Comparison of ENCODE assay signal across 17 cellular contexts in the genomic region with DNA sequence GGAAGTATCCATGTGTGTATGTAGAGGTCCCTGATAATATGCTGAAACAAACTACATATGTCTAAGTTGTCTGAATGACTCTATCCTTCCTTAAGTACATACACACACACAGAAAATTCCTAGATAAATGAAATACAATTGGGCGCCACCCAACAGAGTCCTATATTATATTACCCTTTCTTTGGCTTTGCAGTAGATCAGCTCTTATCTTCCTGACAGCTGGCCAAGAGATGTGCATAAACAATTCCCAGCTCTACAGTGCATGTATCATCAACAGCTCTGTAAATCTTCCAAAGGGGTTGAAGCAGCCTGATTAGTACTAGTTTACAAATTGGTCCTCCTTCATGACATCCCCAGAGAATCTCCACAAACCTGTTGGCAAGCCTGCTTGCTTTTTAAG. TPM values are rescaled to one million over a fixed set of nuclear protein-coding genes. Genes with fewer than 3 reads are reported as not detected.
A peak's percentile ranks its signal among the peaks of the same experiment; 100 is the strongest.
DNase-seq lines count a peak whose midpoint lies in the region; ATAC-seq and TF ChIP-seq lines count a peak whose summit lies in the region.
"Had no signal": no experiment of that assay in that cellular context is flagged by ENCODE, and none has a peak within 500 bp of the region (broad histone marks: within the 10 kb centered on the region; RNA-seq: fewer than 3 reads in every experiment).

No MANE protein-coding gene starts in this region.

- ATAC-seq in HG02981 (IDR thresholded peaks at IDR 0.05; ENCODE audit: unreplicated experiment): no peak
- ATAC-seq: gastroesophageal sphincter had no signal

- DNase-seq in DMS79 (lab: John Stamatoyannopoulos, UW) (peak; percentile 42), NCI-H1105 treated with DMSO at 0.1 percent for 48 hours (lab: John Stamatoyannopoulos, UW) (peak; percentile 44), NCI-H748 (lab: John Stamatoyannopoulos, UW; ENCODE audit: unreplicated experiment) (peak; percentile 35), iris pigment epithelial cell (ENCODE audit: low read depth) (peak; percentile 48), islet precursor cell (no peak), ascending aorta (ENCODE audit: low spot score in 2 of 2) (no peak)
- DNase-seq in stimulated activated CD8-positive, alpha-beta memory T cell treated with anti-CD3 and anti-CD28 coated beads, Interleukin-4, amount 100 ng/mL, for 48 hours: no peak
- DNase-seq: activated CD8-positive, alpha-beta memory T cell treated with anti-CD3 and anti-CD28 coated beads, Interleukin-2, amount 50 U/mL, for 48 hours; activated effector memory CD4-positive, alpha-beta T cell treated with anti-CD3 and anti-CD28 coated beads, Interleukin-2, amount 50 U/mL, for 16 hours; CD4-positive, CD25-positive, alpha-beta regulatory T cell; erythroblast; KG1; SIG-M5 had no signal

- H3K27me3 ChIP-seq in ascending aorta: no peaks in the 10 kb centered on the region
- H3K27me3 ChIP-seq: adrenal gland, gastroesophageal sphincter had no signal

- peaks cover 10 to 35% of the 10 kb centered on the region in 2 donors for H3K4me1 ChIP-seq in ascending aorta

- H3K4me3 ChIP-seq in ascending aorta: no peak overlapping the region
- H3K4me3 ChIP-seq: adrenal gland, gastroesophageal sphincter had no signal

- peak overlapping the region in 1 of 2 donors; percentile 2 for H3K27ac ChIP-seq in ascending aorta
- H3K27ac ChIP-seq: adrenal gland, gastroesophageal sphincter had no signal

- no peaks in the 10 kb centered on the region for H3K9me3 ChIP-seq in ascending aorta
- H3K9me3 ChIP-seq: adrenal gland, gastroesophageal sphincter had no signal

- H3K36me3 ChIP-seq in ascending aorta: peaks cover 24 to 28% of the 10 kb centered on the region in 2 donors

- intact Hi-C loops in ascending aorta (cut with DNase I): no loop called here

- TF ChIP-seq CTCF in ascending aorta (IDR thresholded peaks at IDR 0.05): no peak

RNA-seq across cellular contexts. Expression of a gene that starts 40.0 kb away (rescaled TPM):
- 111 TPM for total RNA-seq in ascending aorta

RNA-seq across cellular contexts. Expression of a gene that starts 50.9 kb away (rescaled TPM):
- total RNA-seq in ascending aorta: not detected
- total RNA-seq: CD4-positive, CD25-positive, alpha-beta regulatory T cell; temporal lobe had no signal

Comparison
In these comparisons a context has a peak if more than half of its experiments do, and no peak if none do; other contexts are left out.
1. DNase-seq: peak in DMS79 (single experiment), NCI-H1105 treated with DMSO at 0.1 percent for 48 hours (single experiment), NCI-H748 (single experiment) and iris pigment epithelial cell (single experiment); none in islet precursor cell (single experiment), ascending aorta (0 of 2) and stimulated activated CD8-positive, alpha-beta memory T cell treated with anti-CD3 and anti-CD28 coated beads, Interleukin-4, amount 100 ng/mL, for 48 hours (single experiment).